In genomic region chr10:80658068-80658467, GRCh38 we compare ENCODE assay signal across 19 cellular contexts.
DNase-seq lines count a peak whose midpoint lies in the region; ATAC-seq, FAIRE-seq and TF ChIP-seq lines count a peak whose summit lies in the region.
"Had no signal": no experiment of that assay in that cellular context is flagged by ENCODE, and none has a peak within 500 bp of the region (broad histone marks: within the 10 kb centered on the region; RNA-seq: fewer than 3 reads in every experiment).

No MANE protein-coding gene starts in this region.

- H3K27ac ChIP-seq in HepG2 (ENCODE audit: extremely low read length, insufficient read depth, low read length) (no peak overlapping the region), right lobe of liver (no peak overlapping the region), H1 (ENCODE audit: low read depth, low read length) (no peak overlapping the region), ascending aorta (no peak overlapping the region)
- H3K27ac ChIP-seq: 22Rv1 had no signal

- no peak overlapping the region for H3K4me2 ChIP-seq in HepG2 (ENCODE audit: low read depth, low read length)
- H3K4me2 ChIP-seq in H1 (ENCODE audit: insufficient read depth in 1 of 2, low read depth in 2 of 2, low read length in 2 of 2), result no peak overlapping the region

- H3K79me2 ChIP-seq in HepG2 (ENCODE audit: insufficient read depth, low read length) (no peaks in the 10 kb centered on the region), H1 (ENCODE audit: control insufficient read depth in 1 of 2, insufficient read depth in 2 of 2, low read length in 2 of 2) (peaks cover 0 to 4% of the 10 kb centered on the region in 2 experiments; a peak in 1 of 4 replicates)

- WGBS in HepG2 (ENCODE audit: low lambda C conversion rate), result 10% methylated on average over 6 of the region's 6 CpGs
- 67% methylated on average over 1 of the region's 6 CpGs for whole genome bisulfite sequencing in right lobe of liver (ENCODE audit: insufficient coverage, low coverage, low lambda C conversion rate, missing lambda C conversion rate)
- 91% methylated on average over 6 of the region's 6 CpGs; no CpG with 5 or more reads in 1 of the 2 experiments for WGBS in H1 (ENCODE audit: extremely low coverage in 1 of 2, insufficient coverage in 1 of 2, insufficient read length in 1 of 2, insufficient replicate concordance in 2 of 2, low coverage in 1 of 2, low lambda C conversion rate in 2 of 2, missing lambda C conversion rate in 1 of 2), 2 experiments

- CTCF ChIA-PET in HepG2 (lab: Yijun Ruan, JAX; ENCODE audit: low intra/inter-chr PET ratio, low total read pairs) (no interaction called here), H1 (lab: Charles Lee; ENCODE audit: partially characterized antibody) (interaction anchor here (1.0 kb wide), 1 partner anchor 59 kb away, joined by 3 read pairs; no protein-coding TSS in a partner anchor)

- H3K9me3 ChIP-seq in HepG2 (ENCODE audit: low read length) (no peaks in the 10 kb centered on the region; the same call in 1 of the 2 replicates), right lobe of liver (no peaks in the 10 kb centered on the region), H1 (ENCODE audit: insufficient read depth in 2 of 2, low read depth in 1 of 2, low read length in 1 of 2) (peaks cover 15 to 18% of the 10 kb centered on the region in 2 experiments; a peak in 3 of 4 replicates), ascending aorta (peaks cover 0 to 25% of the 10 kb centered on the region in 2 donors)

- H3K4ac ChIP-seq in H1 (replicated peaks; ENCODE audit: insufficient read length, low read depth, low read length), result no peak overlapping the region

- H3K56ac ChIP-seq in H1 (replicated peaks; ENCODE audit: insufficient read length, low read depth, low read length), result peak overlapping the region; percentile 99

- H3K9ac ChIP-seq in HepG2 (ENCODE audit: insufficient read depth, low read depth, low read length), result no peak overlapping the region
- no peak overlapping the region for H3K9ac ChIP-seq in H1 (replicated peaks in 1 of 4; ENCODE audit: extremely low read depth in 1 of 4, low read depth in 3 of 4, low read length in 3 of 4)

- no peak overlapping the region for H3K23ac ChIP-seq in H1 (ENCODE audit: insufficient read length)

- no peak overlapping the region for H3K18ac ChIP-seq in H1 (ENCODE audit: extremely low read depth, low read length)

- H3K14ac ChIP-seq in H1 (ENCODE audit: insufficient read length), result no peak overlapping the region

- ATAC-seq in HepG2 (no peak), right lobe of liver (no peak)

- H4K20me1 ChIP-seq in HepG2 (ENCODE audit: insufficient read depth, low read length) (no peaks in the 10 kb centered on the region), H1 (replicated peaks in 1 of 2; ENCODE audit: control insufficient read depth in 1 of 2, insufficient read depth in 2 of 2, low read length in 2 of 2) (no peaks in the 10 kb centered on the region)

- no peak overlapping the region for H4K5ac ChIP-seq in H1 (ENCODE audit: insufficient read length, low read depth, low read length)

- peak overlapping the region; percentile 48 for H4K8ac ChIP-seq in H1 (ENCODE audit: extremely low read depth, insufficient read depth, low read length)

- H3K4me3 ChIP-seq in HepG2 (replicated peaks in 1 of 3; ENCODE audit: insufficient read depth in 1 of 3, low read depth in 2 of 3, low read length in 3 of 3) (no peak overlapping the region), right lobe of liver (no peak overlapping the region), H1 (ENCODE audit: extremely low read depth in 1 of 4, insufficient read depth in 2 of 4, low read depth in 3 of 4, low read length in 4 of 4) (no peak overlapping the region), ascending aorta (no peak overlapping the region)

- TF ChIP-seq RAD21 in HepG2 (CRISPR knock-in tag; IDR thresholded peaks at IDR 0.05), result no peak
- TF ChIP-seq RAD21 in H1 (IDR thresholded peaks at IDR 0.05 in 1 of 2, conservative IDR thresholded peaks at IDR 0.05 in 1 of 2; ENCODE audit: low read depth in 2 of 2, low read length in 2 of 2), result no peak

- no peak for DNase-seq in HepG2 (ENCODE audit: low spot score)
- no peak for DNase-seq in right lobe of liver
- no peak for DNase-seq in H1 (ENCODE audit: low read depth in 1 of 2, low spot score in 2 of 2)
- no peak for DNase-seq in urothelium cell line (ENCODE audit: low spot score)
- no peak for DNase-seq in AML-193 (lab: John Stamatoyannopoulos, UW)
- DNase-seq in ascending aorta (ENCODE audit: low spot score in 2 of 2), result no peak
- DNase-seq: C1 segment of cervical spinal cord; Calu3; CD4-positive, alpha-beta memory T cell; COR-L47; DMS53; DMS79 treated with DMSO at 0.1 percent for 48 hours; GF-D8; GOT3; H7; HCEC 1CT had no signal

- H2BK15ac ChIP-seq in H1 (ENCODE audit: low read length), result no peak overlapping the region; the same call in 1 of the 2 replicates

- FAIRE-seq in HepG2 (lab: Jason Lieb, UNC) (peak; percentile 15), H1 (lab: Jason Lieb, UNC) (no peak), urothelium cell line (lab: Jason Lieb, UNC) (peak; percentile 87)
- FAIRE-seq: A204.1, GM12892 had no signal

- no peaks in the 10 kb centered on the region for H3K36me3 ChIP-seq in HepG2 (replicated peaks in 1 of 2; ENCODE audit: control insufficient read depth in 1 of 2, insufficient read depth in 2 of 2, low read length in 2 of 2)
- H3K36me3 ChIP-seq in right lobe of liver, result no peaks in the 10 kb centered on the region
- no peaks in the 10 kb centered on the region for H3K36me3 ChIP-seq in H1 (ENCODE audit: control insufficient read depth in 2 of 4, insufficient read depth in 4 of 4, low read length in 3 of 4)
- H3K36me3 ChIP-seq in ascending aorta, result no peaks in the 10 kb centered on the region

- no TSS peak for BruUV-seq in HepG2 (replicated peaks; lab: Mats Ljungman, UMichigan)

- H3K4me1 ChIP-seq in HepG2 (ENCODE audit: insufficient read depth, low read length) (peaks cover 4% of the 10 kb centered on the region), right lobe of liver (peaks cover 0 to 4% (median 0%) of the 10 kb centered on the region in 4 donors), H1 (replicated peaks in 1 of 4; ENCODE audit: control insufficient read depth in 3 of 4, insufficient read depth in 4 of 4, low read length in 3 of 4) (0 out of 7 replicates have a peak, but pooled peaks cover 0 to 2% (median under 1%) of the 10 kb centered on the region in 4 experiments), ascending aorta (no peaks in the 10 kb centered on the region)

- no peak overlapping the region; the same call in 1 of the 2 replicates for H2AK5ac ChIP-seq in H1 (ENCODE audit: low read depth, low read length)

- no peaks in the 10 kb centered on the region for H3K79me1 ChIP-seq in H1 (ENCODE audit: low read depth, low read length)

- TF ChIP-seq CTCF in HepG2 (CRISPR knock-in tag; IDR thresholded peaks at IDR 0.05), result no peak
- TF ChIP-seq CTCF in right lobe of liver (IDR thresholded peaks at IDR 0.05), result no peak
- TF ChIP-seq CTCF in H1 (IDR thresholded peaks at IDR 0.05; ENCODE audit: control extremely low read depth in 1 of 3, insufficient read depth in 1 of 3, low read depth in 1 of 3, low read length in 3 of 3), result no peak
- no peak for TF ChIP-seq CTCF in ascending aorta (IDR thresholded peaks at IDR 0.05)

- intact Hi-C loops in HepG2 (cut with micrococcal nuclease; ENCODE audit: unreplicated experiment) (no loop called here), right lobe of liver (cut with DNase I) (no loop called here), ascending aorta (cut with DNase I) (no loop called here)

- no peak overlapping the region for H2BK12ac ChIP-seq in H1 (ENCODE audit: low read depth, low read length)

- in situ Hi-C loops in HepG2 (cut with HindIII; ENCODE audit: extremely low pct_ligation_motif_present, low pct_unique_long_range_greater_than_20kb), result no loop called here

- peaks cover 23% of the 10 kb centered on the region; the same call in 1 of the 2 replicates for H3K23me2 ChIP-seq in H1 (ENCODE audit: low read depth, low read length)

- no peak overlapping the region for H2BK20ac ChIP-seq in H1 (ENCODE audit: low read length)

- H2AFZ ChIP-seq in HepG2 (ENCODE audit: low read length) (no peak overlapping the region), H1 (ENCODE audit: low read length) (no peak overlapping the region)

- no peak for TF ChIP-seq EP300 in HepG2 (IDR thresholded peaks at IDR 0.05; ENCODE audit: low read depth in 2 of 2, low read length in 2 of 2)
- TF ChIP-seq EP300 in HepG2 (CRISPR knock-in tag; IDR thresholded peaks at IDR 0.05; ENCODE audit: borderline replicate concordance), result no peak
- TF ChIP-seq EP300 in H1 (IDR thresholded peaks at IDR 0.05; ENCODE audit: borderline replicate concordance in 1 of 2, low read depth in 2 of 2, low read length in 2 of 2), result no peak

- no peak overlapping the region for H2BK120ac ChIP-seq in H1 (replicated peaks; ENCODE audit: low read depth, low read length)

- no peak overlapping the region for H4K91ac ChIP-seq in H1 (replicated peaks; ENCODE audit: insufficient read length, low read length)

- POLR2A ChIA-PET in HepG2 (lab: Yijun Ruan, JAX) (no interaction called here), H1 (lab: Charles Lee; ENCODE audit: partially characterized antibody) (no interaction called here)

- TF ChIP-seq POLR2A in HepG2 (IDR thresholded peaks at IDR 0.05; ENCODE audit: insufficient read depth in 1 of 2, low read depth in 2 of 2, low read length in 2 of 2) (no peak), right lobe of liver (IDR thresholded peaks at IDR 0.05) (no peak), H1 (IDR thresholded peaks at IDR 0.05; ENCODE audit: control extremely low read depth in 1 of 2, low read depth in 2 of 2, low read length in 2 of 2) (no peak)

- peaks cover 0 to 2% of the 10 kb centered on the region in 2 experiments; a peak in 2 of 5 replicates for H3K27me3 ChIP-seq in HepG2 (ENCODE audit: control insufficient read depth in 1 of 2, insufficient read depth in 2 of 2, low read length in 2 of 2)
- H3K27me3 ChIP-seq in right lobe of liver, result no peaks in the 10 kb centered on the region
- peaks cover 0 to 2% (median 0%) of the 10 kb centered on the region in 4 experiments; a peak in 1 of 7 replicates for H3K27me3 ChIP-seq in H1 (replicated peaks in 1 of 4; ENCODE audit: control insufficient read depth in 3 of 4, extremely low read depth in 1 of 4, insufficient read depth in 3 of 4, low read length in 3 of 4)
- H3K27me3 ChIP-seq in ascending aorta, result no peaks in the 10 kb centered on the region

- H2BK5ac ChIP-seq in H1 (ENCODE audit: low read depth, low read length), result no peak overlapping the region; the same call in 1 of the 2 replicates

TF ChIP-seq in H1, 55 proteins besides CTCF, POLR2A, EP300 and RAD21 (continues in another document):
- TF ChIP-seq HDAC2 (IDR thresholded peaks at IDR 0.05; ENCODE audit: borderline replicate concordance in 1 of 2, low read depth in 2 of 2, low read length in 2 of 2), result no peak
- TF ChIP-seq BRCA1 (IDR thresholded peaks at IDR 0.05; ENCODE audit: low read depth, low read length), result no peak
- TF ChIP-seq FOSL1 (IDR thresholded peaks at IDR 0.05; ENCODE audit: insufficient read depth, low read depth, low read length), result no peak
- TF ChIP-seq NANOG (IDR thresholded peaks at IDR 0.05; ENCODE audit: insufficient read depth, low read depth, low read length, poor library complexity, severe bottlenecking), result no peak
- TF ChIP-seq BCL11A (IDR thresholded peaks at IDR 0.05; ENCODE audit: low read depth in 2 of 2, low read length in 2 of 2), result no peak
- TF ChIP-seq TAF7 (optimal IDR thresholded peaks at IDR 0.05; ENCODE audit: borderline replicate concordance, low read depth, low read length), result no peak
- no peak for TF ChIP-seq KDM1A (IDR thresholded peaks at IDR 0.05; ENCODE audit: borderline replicate concordance, low read length)
